ENCODE assay signal across 29 cellular contexts in genomic region chr2:11953258-11953657, GRCh38.
"Had no signal": no experiment of that assay in that cellular context is flagged by ENCODE, and none has a peak within 500 bp of the region (broad histone marks: within the 10 kb centered on the region; RNA-seq: fewer than 3 reads in every experiment).

No MANE protein-coding gene starts in this region.

- H3K4me1 Mint-ChIP-seq: activated CD4-positive, alpha-beta T cell treated with anti-CD3 and anti-CD28 coated beads, Interleukin-2, amount 10 ng/mL, durations not matched to agents 24 days and 14 days; activated CD8-positive, alpha-beta memory T cell treated with anti-CD3 and anti-CD28 coated beads, Interleukin-2, amount 10 ng/mL, durations not matched to agents 7 days and 5 days had no signal

- H3K4me3 Mint-ChIP-seq: activated CD4-positive, alpha-beta memory T cell treated with anti-CD3 and anti-CD28 coated beads for 36 hours; activated CD4-positive, alpha-beta T cell treated with anti-CD3 and anti-CD28 coated beads for 36 hours; activated CD4-positive, alpha-beta T cell treated with anti-CD3 and anti-CD28 coated beads, Interleukin-2, amount 10 ng/mL, durations not matched to agents 24 days and 14 days; activated CD8-positive, alpha-beta memory T cell treated with anti-CD3 and anti-CD28 coated beads, Interleukin-2, amount 10 ng/mL, durations not matched to agents 7 days and 5 days; activated CD8-positive, alpha-beta T cell treated with anti-CD3 and anti-CD28 coated beads, Interleukin-2, amount 10 ng/mL, durations not matched to agents 7 days and 5 days; activated naive CD8-positive, alpha-beta T cell treated with anti-CD3 and anti-CD28 coated beads for 36 hours; activated naive CD8-positive, alpha-beta T cell treated with anti-CD3 and anti-CD28 coated beads, Interleukin-2, amount 50 U/mL, for 24 hours; activated T-cell treated with anti-CD3 and anti-CD28 coated beads, Interleukin-2, amount 50 U/mL, for 72 hours had no signal

- H3K9me3 Mint-ChIP-seq: activated CD4-positive, alpha-beta memory T cell treated with anti-CD3 and anti-CD28 coated beads for 36 hours; activated naive CD8-positive, alpha-beta T cell treated with anti-CD3 and anti-CD28 coated beads for 36 hours; activated T-cell treated with anti-CD3 and anti-CD28 coated beads, Interleukin-2, amount 50 U/mL, for 72 hours had no signal

- DNase-seq: activated CD4-positive, alpha-beta memory T cell treated with anti-CD3 and anti-CD28 coated beads for 36 hours; activated CD4-positive, alpha-beta T cell treated with anti-CD3 and anti-CD28 coated beads for 36 hours; activated CD4-positive, alpha-beta T cell treated with anti-CD3 and anti-CD28 coated beads, Interleukin-2, amount 10 ng/mL, durations not matched to agents 24 days and 14 days; activated CD4-positive, CD25-positive, alpha-beta regulatory T cell; activated CD4-positive, CD25-positive, alpha-beta regulatory T cell treated with anti-CD3 and anti-CD28 coated beads, Interleukin-2, amount 50 U/mL, for 72 hours; activated CD8-positive, alpha-beta memory T cell treated with anti-CD3 and anti-CD28 coated beads, Interleukin-2, amount 10 ng/mL, durations not matched to agents 7 days and 5 days; activated CD8-positive, alpha-beta memory T cell treated with anti-CD3 and anti-CD28 coated beads, Interleukin-2, amount 50 U/mL, for 4 hours; activated CD8-positive, alpha-beta T cell treated with anti-CD3 and anti-CD28 coated beads, Interleukin-2, amount 10 ng/mL, durations not matched to agents 7 days and 5 days; activated gamma-delta T cell; activated naive CD4-positive, alpha-beta T cell; activated naive CD4-positive, alpha-beta T cell treated with anti-CD3 and anti-CD28 coated beads, Interleukin-2, amount 50 U/mL, for 16 hours; activated naive CD8-positive, alpha-beta T cell treated with anti-CD3 and anti-CD28 coated beads for 36 hours; activated naive CD8-positive, alpha-beta T cell treated with anti-CD3 and anti-CD28 coated beads, Interleukin-2, amount 50 U/mL, for 24 hours; activated T-cell treated with anti-CD3 and anti-CD28 coated beads, Interleukin-2, amount 50 U/mL, for 1 hour; activated T-cell treated with anti-CD3 and anti-CD28 coated beads, Interleukin-2, amount 50 U/mL, for 72 hours; adrenal gland; amygdala; aorta; body of pancreas; caudate nucleus; effector CD8-positive, alpha-beta T cell; erythroblast; foreskin keratinocyte; gastrocnemius medialis; glutamatergic neuron; heart left ventricle; T-helper 2 cell had no signal

- H3K4me1 ChIP-seq: adrenal gland, body of pancreas, esophagus muscularis mucosa, gastrocnemius medialis had no signal

- FAIRE-seq: colon had no signal

- H3K9me3 ChIP-seq: adrenal gland, body of pancreas, esophagus muscularis mucosa, gastrocnemius medialis, heart left ventricle had no signal

- H3K27me3 ChIP-seq: adrenal gland, body of pancreas, esophagus muscularis mucosa, gastrocnemius medialis had no signal

- H3K36me3 Mint-ChIP-seq: activated CD4-positive, alpha-beta memory T cell treated with anti-CD3 and anti-CD28 coated beads for 36 hours; activated CD8-positive, alpha-beta memory T cell treated with anti-CD3 and anti-CD28 coated beads, Interleukin-2, amount 10 ng/mL, durations not matched to agents 7 days and 5 days; activated naive CD8-positive, alpha-beta T cell treated with anti-CD3 and anti-CD28 coated beads for 36 hours had no signal

- H3K36me3 ChIP-seq: adrenal gland, esophagus muscularis mucosa, gastrocnemius medialis, heart left ventricle had no signal

- ATAC-seq: activated CD4-positive, alpha-beta T cell treated with anti-CD3 and anti-CD28 coated beads for 36 hours; activated CD8-positive, alpha-beta memory T cell treated with anti-CD3 and anti-CD28 coated beads, Interleukin-2, amount 10 ng/mL, durations not matched to agents 7 days and 5 days; activated CD8-positive, alpha-beta T cell treated with anti-CD3 and anti-CD28 coated beads, Interleukin-2, amount 10 ng/mL, durations not matched to agents 7 days and 5 days; activated naive CD8-positive, alpha-beta T cell treated with anti-CD3 and anti-CD28 coated beads, Interleukin-2, amount 50 U/mL, for 24 hours; activated T-cell treated with anti-CD3 and anti-CD28 coated beads, Interleukin-2, amount 50 U/mL, for 72 hours; body of pancreas; foreskin keratinocyte; gastrocnemius medialis; heart left ventricle had no signal

- H3K4me3 ChIP-seq: adrenal gland, body of pancreas, esophagus muscularis mucosa, gastrocnemius medialis, heart left ventricle had no signal

- H3K27ac ChIP-seq: adrenal gland, body of pancreas, esophagus muscularis mucosa, foreskin keratinocyte, gastrocnemius medialis, heart left ventricle had no signal
